Comparison of ENCODE assay signal across 12 cellular contexts in the genomic region with DNA sequence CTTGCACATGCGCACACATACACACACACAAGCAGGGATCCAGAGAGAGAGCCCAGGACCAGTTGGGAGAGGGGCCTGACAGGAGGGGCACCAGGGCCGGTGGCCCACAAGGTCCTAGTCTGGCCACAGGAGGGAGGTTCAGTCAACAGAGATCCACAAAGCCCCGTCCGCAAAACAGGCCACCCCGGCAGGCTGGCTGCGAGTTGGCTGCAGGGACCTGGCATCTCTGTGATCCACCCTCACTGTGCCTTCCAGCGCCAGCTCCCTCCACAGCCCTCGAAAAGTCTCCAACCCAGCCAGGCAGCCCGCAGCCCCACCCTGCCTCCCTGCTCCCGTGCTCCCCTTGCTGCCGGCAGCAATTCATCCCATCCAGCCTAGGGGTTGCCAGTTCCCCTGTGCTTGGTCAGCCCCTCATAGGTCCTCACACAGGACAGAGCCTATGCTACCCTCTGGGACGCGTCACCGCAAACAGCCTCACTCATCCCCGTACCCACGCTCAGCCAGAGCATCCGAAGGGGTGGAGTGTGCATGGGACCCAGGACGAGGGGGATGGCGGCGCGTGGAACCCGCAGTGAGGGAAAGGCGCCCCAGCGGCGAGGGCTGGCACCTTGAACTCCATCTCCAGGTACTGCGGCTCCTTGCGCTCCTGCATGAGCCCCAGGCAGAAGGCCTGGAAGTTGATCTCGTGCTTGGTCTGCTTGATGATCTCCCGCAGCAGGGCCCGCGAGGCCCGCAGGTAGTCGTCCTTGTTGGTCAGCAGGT. TPM values are rescaled to one million over a fixed set of nuclear protein-coding genes. Genes with fewer than 3 reads are reported as not detected.
"Had no signal": no experiment of that assay in that cellular context is flagged by ENCODE, and none has a peak within 500 bp of the region (broad histone marks: within the 10 kb centered on the region; RNA-seq: fewer than 3 reads in every experiment).

No MANE protein-coding gene starts in this region.

- H3K4me1 ChIP-seq: HAP-1 had no signal

- FAIRE-seq: HTR-8/SVneo had no signal

- H3K4me3 Mint-ChIP-seq: HFFc6 had no signal

- H2AFZ ChIP-seq: GM23248 had no signal

- H3K9me3 ChIP-seq: HAP-1 had no signal

- H3K27ac Mint-ChIP-seq: HFFc6 had no signal

- ATAC-seq: HCT116 had no signal

- H3K9me3 Mint-ChIP-seq: HFFc6 had no signal

- H3K9ac ChIP-seq: GM23248, KMS-11 had no signal

- H3K27ac ChIP-seq: GM23248, HL-60, KMS-11 had no signal

- DNase-seq: GM23248, GOT3, H7, HFFc6, IMR-90, Karpas-422, KBM-7 had no signal

- H3K4me3 ChIP-seq: GM23248, HAP-1 had no signal

- H3K4me2 ChIP-seq: KMS-11 had no signal

RNA-seq across cellular contexts. Expression of a gene that starts 59.3 kb away (rescaled TPM):
- total RNA-seq: GM23248 had no signal
- polyA plus RNA-seq: GM23248 had no signal
